ENCODE assay signal across 9 cellular contexts in genomic region chrX:3143043-3143799, GRCh38.
DNase-seq lines count a peak whose midpoint lies in the region; ATAC-seq and TF ChIP-seq lines count a peak whose summit lies in the region.
"Had no signal": no experiment of that assay in that cellular context is flagged by ENCODE, and none has a peak within 500 bp of the region (broad histone marks: within the 10 kb centered on the region; RNA-seq: fewer than 3 reads in every experiment).

No MANE protein-coding gene starts in this region.

- TF ChIP-seq CTCF in left ventricle myocardium inferior (IDR thresholded peaks at IDR 0.05; ENCODE audit: borderline replicate concordance): no peak

- ATAC-seq in GM19438 (IDR thresholded peaks at IDR 0.05; ENCODE audit: low read depth, unreplicated experiment): peak; percentile 74
- ATAC-seq in central memory CD8-positive, alpha-beta T cell (replicated peaks; ENCODE audit: extremely low read depth, poor library complexity, severe bottlenecking): no peak
- no peak for ATAC-seq in Right ventricle myocardium superior (ENCODE audit: poor library complexity)
- ATAC-seq: heart right ventricle had no signal

- peaks cover 0 to 1% of the 10 kb centered on the region in 2 donors for H3K27me3 Mint-ChIP-seq in CD4-positive, alpha-beta memory T cell
- no peaks in the 10 kb centered on the region for H3K27me3 Mint-ChIP-seq in central memory CD8-positive, alpha-beta T cell

- peaks cover 12% of the 10 kb centered on the region for H3K4me1 ChIP-seq in CD4-positive, alpha-beta memory T cell (ENCODE audit: insufficient read depth, low read length)
- no peaks in the 10 kb centered on the region for H3K4me1 ChIP-seq in left ventricle myocardium inferior

- no peak overlapping the region for H3K27ac ChIP-seq in CD4-positive, alpha-beta memory T cell (ENCODE audit: low read depth, low read length)
- H3K27ac ChIP-seq in left ventricle myocardium inferior (replicated peaks): no peak overlapping the region
- H3K27ac ChIP-seq: heart right ventricle had no signal

- CTCF ChIA-PET in CD4-positive, alpha-beta memory T cell (lab: Charles Lee; ENCODE audit: partially characterized antibody): no interaction called here

- peaks cover 2 to 4% of the 10 kb centered on the region in 2 donors for H3K36me3 Mint-ChIP-seq in CD4-positive, alpha-beta memory T cell
- H3K36me3 Mint-ChIP-seq in central memory CD8-positive, alpha-beta T cell (ENCODE audit: insufficient read depth): no peaks in the 10 kb centered on the region

- H3K36me3 ChIP-seq in CD4-positive, alpha-beta memory T cell (ENCODE audit: insufficient read depth, low read length): no peaks in the 10 kb centered on the region
- no peaks in the 10 kb centered on the region for H3K36me3 ChIP-seq in left ventricle myocardium inferior
- H3K36me3 ChIP-seq: heart right ventricle had no signal

- peaks cover 0 to 66% (median 40%) of the 10 kb centered on the region in 8 donors for H3K9me3 Mint-ChIP-seq in CD4-positive, alpha-beta memory T cell
- peaks cover 28% of the 10 kb centered on the region for H3K9me3 Mint-ChIP-seq in central memory CD8-positive, alpha-beta T cell

- intact Hi-C loops in CD4-positive, alpha-beta memory T cell (cut with micrococcal nuclease): no loop called here
- intact Hi-C loops in left ventricle myocardium inferior (cut with micrococcal nuclease): no loop called here
- intact Hi-C loops in Right ventricle myocardium superior (cut with DNase I): no loop called here

- POLR2A ChIA-PET in CD4-positive, alpha-beta memory T cell (lab: Charles Lee; ENCODE audit: partially characterized antibody): no interaction called here

- peak overlapping the region in 6 of 7 donors; percentile 61 to 90 (median 87) for H3K27ac Mint-ChIP-seq in CD4-positive, alpha-beta memory T cell
- peak overlapping the region; percentile 56 for H3K27ac Mint-ChIP-seq in central memory CD8-positive, alpha-beta T cell (ENCODE audit: low read depth)

- no peaks in the 10 kb centered on the region for H3K27me3 ChIP-seq in CD4-positive, alpha-beta memory T cell (ENCODE audit: insufficient read depth, low read length)
- no peaks in the 10 kb centered on the region for H3K27me3 ChIP-seq in left ventricle myocardium inferior (ENCODE audit: low read depth)

- peak in 3 of 5 donors; percentile 1 to 5 (median 4) for DNase-seq in CD4-positive, alpha-beta memory T cell
- DNase-seq in NCI-H2227 (lab: John Stamatoyannopoulos, UW; ENCODE audit: unreplicated experiment): peak; percentile 2
- no peak for DNase-seq in central memory CD8-positive, alpha-beta T cell (ENCODE audit: low spot score in 2 of 2)
- no peak for DNase-seq in NCI-H1048 (lab: John Stamatoyannopoulos, UW)
- no peak for DNase-seq in left ventricle myocardium inferior
- no peak for DNase-seq in GOT3 (lab: John Stamatoyannopoulos, UW)
- DNase-seq in Right ventricle myocardium superior: no peak
- DNase-seq: heart right ventricle had no signal

- H3K4me1 Mint-ChIP-seq in CD4-positive, alpha-beta memory T cell: peaks cover 14 to 34% (median 17%) of the 10 kb centered on the region in 4 donors
- peaks cover 13% of the 10 kb centered on the region for H3K4me1 Mint-ChIP-seq in central memory CD8-positive, alpha-beta T cell

- H3K4me3 Mint-ChIP-seq in CD4-positive, alpha-beta memory T cell: peak overlapping the region; percentile 67 to 87 (median 76)
- peak overlapping the region; percentile 64 for H3K4me3 Mint-ChIP-seq in central memory CD8-positive, alpha-beta T cell

- H3K9me3 ChIP-seq in CD4-positive, alpha-beta memory T cell (ENCODE audit: control insufficient read depth in 1 of 2, low read length in 2 of 2): no peaks in the 10 kb centered on the region
- peaks cover 8% of the 10 kb centered on the region for H3K9me3 ChIP-seq in left ventricle myocardium inferior (replicated peaks)

- H3K4me3 ChIP-seq in CD4-positive, alpha-beta memory T cell (ENCODE audit: low read length in 2 of 2): peak overlapping the region in 1 of 2 donors; percentile 14
- no peak overlapping the region for H3K4me3 ChIP-seq in left ventricle myocardium inferior
- H3K4me3 ChIP-seq: heart right ventricle had no signal

Comparison
In these comparisons a context has a peak if more than half of its experiments do, and no peak if none do; other contexts are left out.
1. DNase-seq: peak in CD4-positive, alpha-beta memory T cell (3 of 5) and NCI-H2227 (single experiment); none in central memory CD8-positive, alpha-beta T cell (0 of 2), NCI-H1048 (single experiment), left ventricle myocardium inferior (single experiment), GOT3 (single experiment) and Right ventricle myocardium superior (single experiment).